Comparison of ENCODE assay signal across 20 cellular contexts in genomic region chr3:52265387-52265786, GRCh38. TPM values are rescaled to one million over a fixed set of nuclear protein-coding genes. Genes with fewer than 3 reads are reported as not detected.
A peak's percentile ranks its signal among the peaks of the same experiment; 100 is the strongest.
DNase-seq lines count a peak whose midpoint lies in the region; ATAC-seq, FAIRE-seq and TF ChIP-seq lines count a peak whose summit lies in the region.
"Had no signal": no experiment of that assay in that cellular context is flagged by ENCODE, and none has a peak within 500 bp of the region (broad histone marks: within the 10 kb centered on the region; RNA-seq: fewer than 3 reads in every experiment).

No MANE protein-coding gene starts in this region.

- H3K36me3 ChIP-seq in Loucy (ENCODE audit: insufficient read depth, low read length) (peaks cover 95% of the 10 kb centered on the region), K562 (ENCODE audit: control insufficient read depth, insufficient read depth, low read length) (peaks cover 95% of the 10 kb centered on the region), esophagus muscularis mucosa (peaks cover 49 to 99% (median 91%) of the 10 kb centered on the region in 4 donors)

- H3K4me3 ChIP-seq in Loucy (ENCODE audit: low read length, poor library complexity, severe bottlenecking) (no peak overlapping the region), K562 (no peak overlapping the region), esophagus muscularis mucosa (no peak overlapping the region)
- H3K4me3 ChIP-seq: ascending aorta, heart left ventricle, right lobe of liver had no signal

- H3K4me3 Mint-ChIP-seq in stimulated activated naive CD8-positive, alpha-beta T cell treated with anti-CD3 and anti-CD28 coated beads, Interleukin-15, amount 100 ng/mL, for 72 hours = no peak overlapping the region
- no peak overlapping the region for H3K4me3 Mint-ChIP-seq in glutamatergic neuron (ENCODE audit: unreplicated experiment)

- ATAC-seq in stimulated activated naive CD8-positive, alpha-beta T cell treated with anti-CD3 and anti-CD28 coated beads, Interleukin-15, amount 100 ng/mL, for 72 hours = no peak
- no peak for ATAC-seq in stimulated activated naive CD8-positive, alpha-beta T cell treated with anti-CD3 and anti-CD28 coated beads, Interleukin-15, Interleukin-2, amounts not matched to agents 100 U/mL and 50 U/mL, for 24 hours
- ATAC-seq in K562 = no peak
- ATAC-seq: heart left ventricle had no signal

- no peaks in the 10 kb centered on the region for H3K9me2 ChIP-seq in Loucy (replicated peaks; ENCODE audit: low read depth, low read length)

- no peaks in the 10 kb centered on the region for H3K36me3 Mint-ChIP-seq in glutamatergic neuron (ENCODE audit: unreplicated experiment)

- H3K27me3 Mint-ChIP-seq in stimulated activated naive CD8-positive, alpha-beta T cell treated with anti-CD3 and anti-CD28 coated beads, Interleukin-15, amount 100 ng/mL, for 72 hours = no peaks in the 10 kb centered on the region
- H3K27me3 Mint-ChIP-seq in glutamatergic neuron (ENCODE audit: unreplicated experiment) = no peaks in the 10 kb centered on the region

- H3K27me3 ChIP-seq in Loucy (ENCODE audit: insufficient read depth, low read length, poor library complexity, severe bottlenecking) (no peaks in the 10 kb centered on the region), K562 (ENCODE audit: control insufficient read depth in 2 of 2, insufficient read depth in 2 of 2, low read length in 2 of 2) (no peaks in the 10 kb centered on the region), esophagus muscularis mucosa (no peaks in the 10 kb centered on the region)
- H3K27me3 ChIP-seq: ascending aorta, heart left ventricle, right lobe of liver had no signal

- H2AFZ ChIP-seq in Loucy (ENCODE audit: low read length) = no peak overlapping the region
- H2AFZ ChIP-seq in K562 (ENCODE audit: low read depth, low read length) = no peak overlapping the region

- in situ Hi-C loops in K562 (cut with MboI) = no loop called here

- H3K4me1 Mint-ChIP-seq in stimulated activated naive CD8-positive, alpha-beta T cell treated with anti-CD3 and anti-CD28 coated beads, Interleukin-15, amount 100 ng/mL, for 72 hours = peaks cover 92% of the 10 kb centered on the region
- H3K4me1 Mint-ChIP-seq in glutamatergic neuron (ENCODE audit: low read depth, unreplicated experiment) = peaks cover 1% of the 10 kb centered on the region

- no peaks in the 10 kb centered on the region for H3K9me3 Mint-ChIP-seq in stimulated activated naive CD8-positive, alpha-beta T cell treated with anti-CD3 and anti-CD28 coated beads, Interleukin-15, amount 100 ng/mL, for 72 hours
- peaks cover 2% of the 10 kb centered on the region for H3K9me3 Mint-ChIP-seq in glutamatergic neuron (ENCODE audit: unreplicated experiment)

- CTCF ChIA-PET in K562 (lab: Yijun Ruan, JAX; ENCODE audit: low intra/inter-chr PET ratio) = interaction anchor here (0.6 kb wide), 1 partner anchor 264 kb away, joined by 3 read pairs; no protein-coding TSS in a partner anchor

- TF ChIP-seq EP300 in K562 (IDR thresholded peaks at IDR 0.05; ENCODE audit: low read length) (no peak), esophagus muscularis mucosa (IDR thresholded peaks at IDR 0.05) (no peak)

- WGBS in K562 (ENCODE audit: insufficient coverage, low coverage, missing lambda C conversion rate) = no CpG with 5 or more reads among the region's 6 CpGs
- 94% methylated on average over 6 of the region's 6 CpGs for WGBS in esophagus muscularis mucosa

- H3K9me1 ChIP-seq in K562 (ENCODE audit: control insufficient read depth, insufficient read depth, low read length) = peaks cover 3% of the 10 kb centered on the region

- DNase-seq in stimulated activated naive CD8-positive, alpha-beta T cell treated with anti-CD3 and anti-CD28 coated beads, Interleukin-15, amount 100 ng/mL, for 72 hours = peak in 1 of 2 donors; percentile 7
- DNase-seq in stimulated activated naive CD8-positive, alpha-beta T cell treated with anti-CD3 and anti-CD28 coated beads, Interleukin-15, Interleukin-2, amounts not matched to agents 100 U/mL and 50 U/mL, for 24 hours = no peak
- DNase-seq in K562 (ENCODE audit: extremely low read depth in 1 of 4, low spot score in 3 of 4) = no peak
- DNase-seq in NCI-H2227 treated with DMSO at 0.1 percent for 48 hours (lab: John Stamatoyannopoulos, UW) = no peak
- DNase-seq in esophagus muscularis mucosa (ENCODE audit: extremely low spot score) = no peak
- DNase-seq in glutamatergic neuron = no peak
- DNase-seq: activated CD8-positive, alpha-beta memory T cell treated with anti-CD3 and anti-CD28 coated beads for 24 hours; activated effector memory CD4-positive, alpha-beta T cell treated with Interleukin-2 at 50 U/mL for 16 hours; effector CD8-positive, alpha-beta T cell; GF-D8; heart left ventricle; NCI-H146; right lobe of liver had no signal

- H3K4me1 ChIP-seq in Loucy (ENCODE audit: insufficient read depth, low read length, poor library complexity, severe bottlenecking) (peaks cover 2% of the 10 kb centered on the region), K562 (replicated peaks in 1 of 2; ENCODE audit: control insufficient read depth in 2 of 2, insufficient read depth in 2 of 2, low read length in 2 of 2) (no peaks in the 10 kb centered on the region), esophagus muscularis mucosa (peaks cover 26 to 62% (median 54%) of the 10 kb centered on the region in 4 donors)

- no peak for FAIRE-seq in K562 (lab: Jason Lieb, UNC)
- FAIRE-seq: D721Med, GM12891, urothelium cell line had no signal

- H3K79me2 ChIP-seq in Loucy (ENCODE audit: insufficient read depth, low read length) (peaks cover 91% of the 10 kb centered on the region), K562 (ENCODE audit: control insufficient read depth, insufficient read depth, low read length) (peaks cover 72% of the 10 kb centered on the region)

- POLR2A ChIA-PET in K562 (lab: Yijun Ruan, JAX) = no interaction called here

- H3K4me2 ChIP-seq in Loucy (ENCODE audit: low read depth, low read length, poor library complexity, severe bottlenecking) (no peak overlapping the region), K562 (ENCODE audit: insufficient read depth, low read length) (no peak overlapping the region)

- peaks cover 82% of the 10 kb centered on the region for H4K20me1 ChIP-seq in Loucy (ENCODE audit: insufficient read depth, low read length, poor library complexity, severe bottlenecking)
- H4K20me1 ChIP-seq in K562 (replicated peaks; ENCODE audit: control insufficient read depth, insufficient read depth, low read length) = 0 out of 2 replicates have a peak, but pooled peaks cover 1% of the 10 kb centered on the region

- TF ChIP-seq RAD21 in K562 (CRISPR knock-in tag; conservative IDR thresholded peaks at IDR 0.05 in 1 of 2, IDR thresholded peaks at IDR 0.05 in 1 of 2) = no peak

- 0 out of 2 replicates have a peak, but pooled peaks cover 4% of the 10 kb centered on the region for H3F3A ChIP-seq in Loucy (ENCODE audit: low read depth)

- H3K27ac ChIP-seq in K562 (ENCODE audit: extremely low read depth, low read depth, low read length) (no peak overlapping the region), esophagus muscularis mucosa (replicated peaks in 1 of 4) (no peak overlapping the region)
- H3K27ac ChIP-seq: ascending aorta, heart left ventricle, right lobe of liver had no signal

- no TSS peak for BruUV-seq in K562 (replicated peaks; lab: Mats Ljungman, UMichigan)

- no peak overlapping the region for H3K9ac ChIP-seq in Loucy (ENCODE audit: low read depth, low read length, poor library complexity, severe bottlenecking)
- H3K9ac ChIP-seq in K562 (ENCODE audit: insufficient read depth in 1 of 2, low read depth in 2 of 2, low read length in 2 of 2) = no peak overlapping the region

- intact Hi-C loops in K562 (cut with micrococcal nuclease) (no loop called here), esophagus muscularis mucosa (cut with DNase I) (no loop called here)

- peak; percentile 38 for TF ChIP-seq CTCF in Loucy (conservative IDR thresholded peaks at IDR 0.05; ENCODE audit: low read length)
- TF ChIP-seq CTCF in K562 (IDR thresholded peaks at IDR 0.05 in 2 of 3, conservative IDR thresholded peaks at IDR 0.05 in 1 of 3; ENCODE audit: insufficient read depth in 2 of 3, low read depth in 1 of 3, low read length in 3 of 3) = no peak
- TF ChIP-seq CTCF in esophagus muscularis mucosa (IDR thresholded peaks at IDR 0.05) = no peak
- no peak for TF ChIP-seq CTCF in glutamatergic neuron (IDR thresholded peaks at IDR 0.05; ENCODE audit: partially characterized antibody, unreplicated experiment)

- no peaks in the 10 kb centered on the region for H3K9me3 ChIP-seq in Loucy (ENCODE audit: insufficient read depth, low read depth, low read length)
- H3K9me3 ChIP-seq in K562 (replicated peaks; ENCODE audit: control insufficient read depth, insufficient read depth, low read depth, low read length) = no peaks in the 10 kb centered on the region
- H3K9me3 ChIP-seq in esophagus muscularis mucosa = no peaks in the 10 kb centered on the region
- H3K9me3 ChIP-seq: ascending aorta, heart left ventricle, right lobe of liver had no signal

- TF ChIP-seq POLR2A in K562 (conservative IDR thresholded peaks at IDR 0.05) (no peak), esophagus muscularis mucosa (IDR thresholded peaks at IDR 0.05; ENCODE audit: low read depth) (no peak)

- H3K27ac Mint-ChIP-seq in stimulated activated naive CD8-positive, alpha-beta T cell treated with anti-CD3 and anti-CD28 coated beads, Interleukin-15, amount 100 ng/mL, for 72 hours = peak overlapping the region; percentile 23 to 24
- H3K27ac Mint-ChIP-seq in glutamatergic neuron (ENCODE audit: unreplicated experiment) = no peak overlapping the region

RNA-seq across cellular contexts. Expression of gene WDR82, which starts 13.1 kb away (rescaled TPM):
- total RNA-seq in K562 (2011; cell fraction: chromatin; rRNA removed; ENCODE audit: low replicate concordance) = 32.1 and 34.4 TPM in 2 replicates
- 18.3 and 21.8 TPM in 2 replicates for total RNA-seq in K562 (2011; cell fraction: nucleolus; rRNA removed)
- 32.9 and 48.2 TPM in 2 replicates for total RNA-seq in K562 (2011; cell fraction: nucleoplasm; rRNA removed)
- total RNA-seq in K562 (2014; rRNA removed) (22.0 and 29.6 TPM in 2 replicates), K562 (2014; rRNA removed; fragmentation: Illumina TruSeq; extraction: Trizol) (37.1 and 41.0 TPM in 2 replicates), K562 (2015; rRNA removed; fragmentation: Illumina TruSeq; extraction: Trizol) (36.1 and 39.0 TPM in 2 replicates), K562 (2021) (44.4 and 45.9 TPM in 2 replicates), esophagus muscularis mucosa (100 to 1,000 TPM in 1 of 4 donors, 10 to 100 TPM in 3; 62.6 to 101 (median 80.9) TPM), glutamatergic neuron (ENCODE audit: unreplicated experiment) (118 TPM)
- polyA plus RNA-seq in K562 (2011; rRNA removed) (38.0 and 62.9 TPM in 2 replicates), K562 (2014; fragmentation: Illumina TruSeq; extraction: Trizol) (45.3 and 46.2 TPM in 2 replicates), K562 (2014; fragmentation: Nextera tagmentation; extraction: Ambion mirVana) (1 to 10 TPM; 6.4 to 8.0 TPM), K562 (2014; rRNA removed) (30.6 and 37.7 TPM in 2 replicates)
- polyA plus RNA-seq in K562 (2011; cell fraction: cytosol; rRNA removed) = 25.3 and 36.3 TPM in 2 replicates
- polyA plus RNA-seq in K562 (2011; cell fraction: nucleus; rRNA removed) = 9.0 and 10.3 TPM in 2 replicates
- 26.5 and 47.8 TPM in 2 replicates for polyA plus RNA-seq in K562 (2012)
- 59.8 and 79.3 TPM in 2 replicates for polyA minus RNA-seq in K562 (2011; rRNA and poly(A)+ RNA removed)
- 28.9 and 31.4 TPM in 2 replicates for polyA minus RNA-seq in K562 (2011; cell fraction: cytosol; rRNA and poly(A)+ RNA removed)
- 9.8 and 14.4 TPM in 2 replicates for polyA minus RNA-seq in K562 (2011; cell fraction: nucleus; rRNA and poly(A)+ RNA removed)

RNA-seq across cellular contexts. Expression of gene PPM1M, which starts 19.8 kb away (rescaled TPM):
- 11.6 and 26.7 TPM in 2 replicates for total RNA-seq in K562 (2011; cell fraction: chromatin; rRNA removed; ENCODE audit: low replicate concordance)
- total RNA-seq in K562 (2011; cell fraction: nucleolus; rRNA removed) = 12.4 and 21.7 TPM in 2 replicates
- 15.0 and 16.4 TPM in 2 replicates for total RNA-seq in K562 (2011; cell fraction: nucleoplasm; rRNA removed)
- 4.4 and 4.5 TPM in 2 replicates for total RNA-seq in K562 (2014; rRNA removed)
- total RNA-seq in K562 (2014; rRNA removed; fragmentation: Illumina TruSeq; extraction: Trizol) = 3.3 TPM in 2 replicates
- 2.0 and 2.8 TPM in 2 replicates for total RNA-seq in K562 (2015; rRNA removed; fragmentation: Illumina TruSeq; extraction: Trizol)
- total RNA-seq in K562 (2021) = 5.0 and 7.0 TPM in 2 replicates
- polyA plus RNA-seq in K562 (2011; rRNA removed) = 9.2 and 9.9 TPM in 2 replicates
- polyA plus RNA-seq in K562 (2011; cell fraction: cytosol; rRNA removed) = 9.0 and 11.2 TPM in 2 replicates
- 37.5 and 44.1 TPM in 2 replicates for polyA plus RNA-seq in K562 (2011; cell fraction: nucleus; rRNA removed)
- 5.9 and 21.1 TPM in 2 replicates for polyA plus RNA-seq in K562 (2012)
- 6.5 and 6.6 TPM in 2 replicates for polyA plus RNA-seq in K562 (2014; fragmentation: Illumina TruSeq; extraction: Trizol)
- polyA plus RNA-seq in K562 (2014; fragmentation: Nextera tagmentation; extraction: Ambion mirVana) = 1 to 10 TPM; 1.4 to 1.5 TPM
- 4.6 and 6.9 TPM in 2 replicates for polyA plus RNA-seq in K562 (2014; rRNA removed)
- polyA minus RNA-seq in K562 (2011; rRNA and poly(A)+ RNA removed) = 4.8 and 5.7 TPM in 2 replicates
- polyA minus RNA-seq in K562 (2011; cell fraction: cytosol; rRNA and poly(A)+ RNA removed) = 2.2 and 2.7 TPM in 2 replicates
- 6.2 and 7.9 TPM in 2 replicates for polyA minus RNA-seq in K562 (2011; cell fraction: nucleus; rRNA and poly(A)+ RNA removed)
- total RNA-seq in esophagus muscularis mucosa = 10 to 100 TPM; 24.1 to 35.7 (median 32.4) TPM
- total RNA-seq in glutamatergic neuron (ENCODE audit: unreplicated experiment) = 7.8 TPM

RNA-seq across cellular contexts. Expression of gene GLYCTK, which starts 22.2 kb away (rescaled TPM):
- 13.8 and 48.9 TPM in 2 replicates for total RNA-seq in K562 (2011; cell fraction: chromatin; rRNA removed; ENCODE audit: low replicate concordance)
- total RNA-seq in K562 (2011; cell fraction: nucleolus; rRNA removed) = 30.0 and 32.7 TPM in 2 replicates
- total RNA-seq in K562 (2011; cell fraction: nucleoplasm; rRNA removed) = 23.2 and 27.7 TPM in 2 replicates
- 5.8 and 6.4 TPM in 2 replicates for total RNA-seq in K562 (2014; rRNA removed)
- total RNA-seq in K562 (2014; rRNA removed; fragmentation: Illumina TruSeq; extraction: Trizol) = 1.3 and 1.9 TPM in 2 replicates
- total RNA-seq in K562 (2015; rRNA removed; fragmentation: Illumina TruSeq; extraction: Trizol) = 3.4 and 4.1 TPM in 2 replicates
- total RNA-seq in K562 (2021) = 7.3 and 8.3 TPM in 2 replicates
- polyA plus RNA-seq in K562 (2011; rRNA removed) = 6.0 and 7.1 TPM in 2 replicates
- polyA plus RNA-seq in K562 (2011; cell fraction: cytosol; rRNA removed) = 6.9 and 12.4 TPM in 2 replicates
- polyA plus RNA-seq in K562 (2011; cell fraction: nucleus; rRNA removed) = 35.6 and 67.1 TPM in 2 replicates
- 5.1 and 6.4 TPM in 2 replicates for polyA plus RNA-seq in K562 (2012)
- 3.0 and 4.5 TPM in 2 replicates for polyA plus RNA-seq in K562 (2014; fragmentation: Illumina TruSeq; extraction: Trizol)
- polyA plus RNA-seq in K562 (2014; fragmentation: Nextera tagmentation; extraction: Ambion mirVana) = under 1 TPM; 0.18 to 0.55 TPM
- 9.1 and 9.9 TPM in 2 replicates for polyA plus RNA-seq in K562 (2014; rRNA removed)
- 2.5 and 3.2 TPM in 2 replicates for polyA minus RNA-seq in K562 (2011; rRNA and poly(A)+ RNA removed)
- polyA minus RNA-seq in K562 (2011; cell fraction: cytosol; rRNA and poly(A)+ RNA removed) = 2.7 and 3.9 TPM in 2 replicates
- polyA minus RNA-seq in K562 (2011; cell fraction: nucleus; rRNA and poly(A)+ RNA removed) = 10.9 and 12.1 TPM in 2 replicates
- 1 to 10 TPM; 4.1 to 5.3 (median 4.8) TPM for total RNA-seq in esophagus muscularis mucosa
- 7.5 TPM for total RNA-seq in glutamatergic neuron (ENCODE audit: unreplicated experiment)

RNA-seq across cellular contexts. Expression of gene TWF2, which starts 26.4 kb away (rescaled TPM):
- total RNA-seq in K562 (2011; cell fraction: chromatin; rRNA removed; ENCODE audit: low replicate concordance) = 4.4 and 12.4 TPM in 2 replicates
- 15.1 and 18.7 TPM in 2 replicates for total RNA-seq in K562 (2011; cell fraction: nucleolus; rRNA removed)
- total RNA-seq in K562 (2011; cell fraction: nucleoplasm; rRNA removed) = 6.9 and 10.0 TPM in 2 replicates
- total RNA-seq in K562 (2014; rRNA removed) (49.1 and 56.9 TPM in 2 replicates), K562 (2014; rRNA removed; fragmentation: Illumina TruSeq; extraction: Trizol) (9.6 and 11.4 TPM in 2 replicates), K562 (2015; rRNA removed; fragmentation: Illumina TruSeq; extraction: Trizol) (26.8 and 27.0 TPM in 2 replicates), K562 (2021) (49.1 and 53.6 TPM in 2 replicates), esophagus muscularis mucosa (10 to 100 TPM; 66.4 to 89.5 (median 79.9) TPM), glutamatergic neuron (ENCODE audit: unreplicated experiment) (45.5 TPM)
- polyA plus RNA-seq in K562 (2011; rRNA removed) (35.7 and 47.1 TPM in 2 replicates), K562 (2014; fragmentation: Illumina TruSeq; extraction: Trizol) (29.7 and 43.9 TPM in 2 replicates), K562 (2014; fragmentation: Nextera tagmentation; extraction: Ambion mirVana) (1 to 10 TPM in 1 of 2 experiments, under 1 TPM in 1; 0.11 to 1.7 TPM), K562 (2014; rRNA removed) (59.4 and 61.9 TPM in 2 replicates)
- polyA plus RNA-seq in K562 (2011; cell fraction: cytosol; rRNA removed) = 68.9 and 112 TPM in 2 replicates
- 30.0 and 32.4 TPM in 2 replicates for polyA plus RNA-seq in K562 (2011; cell fraction: nucleus; rRNA removed)
- polyA plus RNA-seq in K562 (2012) = 38.0 and 90.9 TPM in 2 replicates
- polyA minus RNA-seq in K562 (2011; rRNA and poly(A)+ RNA removed) = 21.1 and 22.8 TPM in 2 replicates
- polyA minus RNA-seq in K562 (2011; cell fraction: cytosol; rRNA and poly(A)+ RNA removed) = 37.2 and 37.3 TPM in 2 replicates
- 6.6 and 9.1 TPM in 2 replicates for polyA minus RNA-seq in K562 (2011; cell fraction: nucleus; rRNA and poly(A)+ RNA removed)

RNA-seq across cellular contexts. Expression of gene TLR9, which starts 39.9 kb away (rescaled TPM):
- total RNA-seq in K562 (2011; cell fraction: chromatin; rRNA removed; ENCODE audit: low replicate concordance) = not detected in 2 replicates
- 0.13 TPM in 1 of 2 replicates, not detected in the other for total RNA-seq in K562 (2011; cell fraction: nucleolus; rRNA removed)
- total RNA-seq in K562 (2011; cell fraction: nucleoplasm; rRNA removed) = 0.15 TPM in 1 of 2 replicates, not detected in the other
- total RNA-seq in K562 (2014; rRNA removed) (not detected in 2 replicates), K562 (2014; rRNA removed; fragmentation: Illumina TruSeq; extraction: Trizol) (not detected in 2 replicates), K562 (2015; rRNA removed; fragmentation: Illumina TruSeq; extraction: Trizol) (not detected in 2 replicates), K562 (2021) (not detected in 2 replicates), esophagus muscularis mucosa (under 1 TPM in 3 of 4 donors, not detected in 1; 0.13 to 0.69 (median 0.17) TPM), glutamatergic neuron (ENCODE audit: unreplicated experiment) (0.37 TPM)
- polyA plus RNA-seq in K562 (2011; rRNA removed) (not detected in 2 replicates), K562 (2014; fragmentation: Illumina TruSeq; extraction: Trizol) (not detected in 2 replicates), K562 (2014; fragmentation: Nextera tagmentation; extraction: Ambion mirVana) (not detected), K562 (2014; rRNA removed) (not detected in 2 replicates)
- polyA plus RNA-seq in K562 (2011; cell fraction: cytosol; rRNA removed) = not detected in 2 replicates
- 0.10 TPM in 1 of 2 replicates, not detected in the other for polyA plus RNA-seq in K562 (2011; cell fraction: nucleus; rRNA removed)
- polyA plus RNA-seq in K562 (2012) = 0.01 and 0.21 TPM in 2 replicates
- not detected in 2 replicates for polyA minus RNA-seq in K562 (2011; rRNA and poly(A)+ RNA removed)
- polyA minus RNA-seq in K562 (2011; cell fraction: cytosol; rRNA and poly(A)+ RNA removed) = not detected in 2 replicates
- not detected in 2 replicates for polyA minus RNA-seq in K562 (2011; cell fraction: nucleus; rRNA and poly(A)+ RNA removed)
- total RNA-seq: ascending aorta, HT1080 had no signal
- polyA plus RNA-seq: fibroblast of lung had no signal
